ENCODE assay signal across 2 cellular contexts in the genomic region with DNA sequence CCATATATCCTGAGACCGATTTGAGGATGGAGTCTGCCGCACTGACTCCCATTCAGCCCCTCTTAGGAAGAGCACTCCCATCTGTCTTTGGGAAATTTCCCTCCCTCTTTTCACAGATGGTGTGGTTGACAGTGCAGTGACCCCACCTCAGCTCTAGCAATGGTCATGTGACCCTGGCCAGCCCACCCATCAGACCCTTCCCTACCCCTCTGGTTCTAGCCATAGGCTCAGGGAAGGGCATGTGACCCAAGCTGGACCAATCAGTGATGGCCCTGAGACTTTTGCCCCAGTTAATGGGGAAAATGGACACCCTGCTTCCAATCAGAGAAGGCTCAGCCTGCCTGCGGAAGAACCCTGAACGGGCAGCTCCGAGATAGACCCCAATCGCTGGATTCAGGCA.
A peak's percentile ranks its signal among the peaks of the same experiment; 100 is the strongest.
TF ChIP-seq lines count a peak whose summit lies in the region.

No MANE protein-coding gene starts in this region.

TF ChIP-seq in GM23338, 12 proteins besides CTCF, POLR2A, EP300 and RAD21:
- no peak for TF ChIP-seq POLR2AphosphoS5 (IDR thresholded peaks at IDR 0.05; ENCODE audit: low read depth)
- TF ChIP-seq, protein P1, sequence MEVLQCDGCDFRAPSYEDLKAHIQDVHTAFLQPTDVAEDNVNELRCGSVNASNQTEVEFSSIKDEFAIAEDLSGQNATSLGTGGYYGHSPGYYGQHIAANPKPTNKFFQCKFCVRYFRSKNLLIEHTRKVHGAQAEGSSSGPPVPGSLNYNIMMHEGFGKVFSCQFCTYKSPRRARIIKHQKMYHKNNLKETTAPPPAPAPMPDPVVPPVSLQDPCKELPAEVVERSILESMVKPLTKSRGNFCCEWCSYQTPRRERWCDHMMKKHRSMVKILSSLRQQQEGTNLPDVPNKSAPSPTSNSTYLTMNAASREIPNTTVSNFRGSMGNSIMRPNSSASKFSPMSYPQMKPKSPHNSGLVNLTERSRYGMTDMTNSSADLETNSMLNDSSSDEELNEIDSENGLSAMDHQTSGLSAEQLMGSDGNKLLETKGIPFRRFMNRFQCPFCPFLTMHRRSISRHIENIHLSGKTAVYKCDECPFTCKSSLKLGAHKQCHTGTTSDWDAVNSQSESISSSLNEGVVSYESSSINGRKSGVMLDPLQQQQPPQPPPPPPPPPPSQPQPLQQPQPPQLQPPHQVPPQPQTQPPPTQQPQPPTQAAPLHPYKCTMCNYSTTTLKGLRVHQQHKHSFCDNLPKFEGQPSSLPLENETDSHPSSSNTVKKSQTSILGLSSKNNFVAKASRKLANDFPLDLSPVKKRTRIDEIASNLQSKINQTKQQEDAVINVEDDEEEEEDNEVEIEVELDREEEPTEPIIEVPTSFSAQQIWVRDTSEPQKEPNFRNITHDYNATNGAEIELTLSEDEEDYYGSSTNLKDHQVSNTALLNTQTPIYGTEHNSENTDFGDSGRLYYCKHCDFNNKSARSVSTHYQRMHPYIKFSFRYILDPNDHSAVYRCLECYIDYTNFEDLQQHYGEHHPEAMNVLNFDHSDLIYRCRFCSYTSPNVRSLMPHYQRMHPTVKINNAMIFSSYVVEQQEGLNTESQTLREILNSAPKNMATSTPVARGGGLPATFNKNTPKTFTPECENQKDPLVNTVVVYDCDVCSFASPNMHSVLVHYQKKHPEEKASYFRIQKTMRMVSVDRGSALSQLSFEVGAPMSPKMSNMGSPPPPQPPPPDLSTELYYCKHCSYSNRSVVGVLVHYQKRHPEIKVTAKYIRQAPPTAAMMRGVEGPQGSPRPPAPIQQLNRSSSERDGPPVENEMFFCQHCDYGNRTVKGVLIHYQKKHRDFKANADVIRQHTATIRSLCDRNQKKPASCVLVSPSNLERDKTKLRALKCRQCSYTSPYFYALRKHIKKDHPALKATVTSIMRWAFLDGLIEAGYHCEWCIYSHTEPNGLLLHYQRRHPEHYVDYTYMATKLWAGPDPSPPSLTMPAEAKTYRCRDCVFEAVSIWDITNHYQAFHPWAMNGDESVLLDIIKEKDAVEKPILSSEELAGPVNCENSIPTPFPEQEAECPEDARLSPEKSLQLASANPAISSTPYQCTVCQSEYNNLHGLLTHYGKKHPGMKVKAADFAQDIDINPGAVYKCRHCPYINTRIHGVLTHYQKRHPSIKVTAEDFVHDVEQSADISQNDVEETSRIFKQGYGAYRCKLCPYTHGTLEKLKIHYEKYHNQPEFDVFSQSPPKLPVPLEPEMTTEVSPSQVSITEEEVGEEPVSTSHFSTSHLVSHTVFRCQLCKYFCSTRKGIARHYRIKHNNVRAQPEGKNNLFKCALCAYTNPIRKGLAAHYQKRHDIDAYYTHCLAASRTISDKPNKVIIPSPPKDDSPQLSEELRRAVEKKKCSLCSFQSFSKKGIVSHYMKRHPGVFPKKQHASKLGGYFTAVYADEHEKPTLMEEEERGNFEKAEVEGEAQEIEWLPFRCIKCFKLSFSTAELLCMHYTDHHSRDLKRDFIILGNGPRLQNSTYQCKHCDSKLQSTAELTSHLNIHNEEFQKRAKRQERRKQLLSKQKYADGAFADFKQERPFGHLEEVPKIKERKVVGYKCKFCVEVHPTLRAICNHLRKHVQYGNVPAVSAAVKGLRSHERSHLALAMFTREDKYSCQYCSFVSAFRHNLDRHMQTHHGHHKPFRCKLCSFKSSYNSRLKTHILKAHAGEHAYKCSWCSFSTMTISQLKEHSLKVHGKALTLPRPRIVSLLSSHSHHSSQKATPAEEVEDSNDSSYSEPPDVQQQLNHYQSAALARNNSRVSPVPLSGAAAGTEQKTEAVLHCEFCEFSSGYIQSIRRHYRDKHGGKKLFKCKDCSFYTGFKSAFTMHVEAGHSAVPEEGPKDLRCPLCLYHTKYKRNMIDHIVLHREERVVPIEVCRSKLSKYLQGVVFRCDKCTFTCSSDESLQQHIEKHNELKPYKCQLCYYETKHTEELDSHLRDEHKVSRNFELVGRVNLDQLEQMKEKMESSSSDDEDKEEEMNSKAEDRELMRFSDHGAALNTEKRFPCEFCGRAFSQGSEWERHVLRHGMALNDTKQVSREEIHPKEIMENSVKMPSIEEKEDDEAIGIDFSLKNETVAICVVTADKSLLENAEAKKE (CRISPR knock-in tag; IDR thresholded peaks at IDR 0.05) = no peak
- TF ChIP-seq ZNF331 (CRISPR knock-in tag; IDR thresholded peaks at IDR 0.05; ENCODE audit: low read depth) = no peak
- TF ChIP-seq CREB1 (CRISPR knock-in tag; IDR thresholded peaks at IDR 0.05; ENCODE audit: low read depth) = no peak
- no peak for TF ChIP-seq REST (IDR thresholded peaks at IDR 0.05; ENCODE audit: unreplicated experiment)
- TF ChIP-seq EZH2 (IDR thresholded peaks at IDR 0.05; ENCODE audit: low read depth, unreplicated experiment) = no peak
- no peak for TF ChIP-seq NANOG (IDR thresholded peaks at IDR 0.05; ENCODE audit: borderline replicate concordance)
- TF ChIP-seq, protein P2, sequence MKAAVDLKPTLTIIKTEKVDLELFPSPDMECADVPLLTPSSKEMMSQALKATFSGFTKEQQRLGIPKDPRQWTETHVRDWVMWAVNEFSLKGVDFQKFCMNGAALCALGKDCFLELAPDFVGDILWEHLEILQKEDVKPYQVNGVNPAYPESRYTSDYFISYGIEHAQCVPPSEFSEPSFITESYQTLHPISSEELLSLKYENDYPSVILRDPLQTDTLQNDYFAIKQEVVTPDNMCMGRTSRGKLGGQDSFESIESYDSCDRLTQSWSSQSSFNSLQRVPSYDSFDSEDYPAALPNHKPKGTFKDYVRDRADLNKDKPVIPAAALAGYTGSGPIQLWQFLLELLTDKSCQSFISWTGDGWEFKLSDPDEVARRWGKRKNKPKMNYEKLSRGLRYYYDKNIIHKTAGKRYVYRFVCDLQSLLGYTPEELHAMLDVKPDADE (IDR thresholded peaks at IDR 0.05) = no peak
- no peak for TF ChIP-seq EZH2phosphoT487 (IDR thresholded peaks at IDR 0.05; ENCODE audit: unreplicated experiment)
- TF ChIP-seq STAT1 (IDR thresholded peaks at IDR 0.05; ENCODE audit: unreplicated experiment) = no peak

TF ChIP-seq in WTC11, 78 proteins besides CTCF, POLR2A, EP300 and RAD21:
- TF ChIP-seq NFYB (CRISPR knock-in tag; conservative IDR thresholded peaks at IDR 0.05; ENCODE audit: low read depth) (peak; percentile 58), OVOL2 (CRISPR knock-in tag; IDR thresholded peaks at IDR 0.05; ENCODE audit: borderline replicate concordance) (no peak)
- TF ChIP-seq, protein P3, sequence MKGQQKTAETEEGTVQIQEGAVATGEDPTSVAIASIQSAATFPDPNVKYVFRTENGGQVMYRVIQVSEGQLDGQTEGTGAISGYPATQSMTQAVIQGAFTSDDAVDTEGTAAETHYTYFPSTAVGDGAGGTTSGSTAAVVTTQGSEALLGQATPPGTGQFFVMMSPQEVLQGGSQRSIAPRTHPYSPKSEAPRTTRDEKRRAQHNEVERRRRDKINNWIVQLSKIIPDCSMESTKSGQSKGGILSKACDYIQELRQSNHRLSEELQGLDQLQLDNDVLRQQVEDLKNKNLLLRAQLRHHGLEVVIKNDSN (CRISPR knock-in tag; IDR thresholded peaks at IDR 0.05) = peak; percentile 82
- TF ChIP-seq, protein P4, sequence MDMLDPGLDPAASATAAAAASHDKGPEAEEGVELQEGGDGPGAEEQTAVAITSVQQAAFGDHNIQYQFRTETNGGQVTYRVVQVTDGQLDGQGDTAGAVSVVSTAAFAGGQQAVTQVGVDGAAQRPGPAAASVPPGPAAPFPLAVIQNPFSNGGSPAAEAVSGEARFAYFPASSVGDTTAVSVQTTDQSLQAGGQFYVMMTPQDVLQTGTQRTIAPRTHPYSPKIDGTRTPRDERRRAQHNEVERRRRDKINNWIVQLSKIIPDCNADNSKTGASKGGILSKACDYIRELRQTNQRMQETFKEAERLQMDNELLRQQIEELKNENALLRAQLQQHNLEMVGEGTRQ (CRISPR knock-in tag; IDR thresholded peaks at IDR 0.05) = peak; percentile 91
